ENCODE assay signal across 21 cellular contexts in the genomic region with DNA sequence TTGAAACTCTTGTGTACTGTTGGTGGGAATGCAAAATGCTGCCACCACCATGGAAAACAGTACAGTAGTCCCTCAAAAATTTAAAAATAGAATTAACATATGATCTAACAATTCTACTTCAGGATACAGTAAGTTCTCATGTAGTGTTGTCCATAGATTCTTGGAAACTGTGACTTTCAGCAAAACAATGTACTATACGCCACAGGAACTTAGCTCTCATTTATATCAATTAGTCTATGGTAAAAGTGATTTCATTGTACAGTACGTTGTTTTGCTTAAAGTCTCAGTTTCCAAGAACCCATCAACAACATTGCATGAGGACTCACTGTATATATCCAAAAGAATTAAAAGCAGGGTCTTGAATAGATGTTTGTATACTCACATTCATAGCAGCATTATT.
"Had no signal": no experiment of that assay in that cellular context is flagged by ENCODE, and none has a peak within 500 bp of the region (broad histone marks: within the 10 kb centered on the region; RNA-seq: fewer than 3 reads in every experiment).

No MANE protein-coding gene starts in this region.

- H3K4me3 ChIP-seq: dorsolateral prefrontal cortex, lung, neural progenitor cell, stomach, thyroid gland, vagina had no signal

- H3K4me1 ChIP-seq: neural progenitor cell, parathyroid adenoma, stomach, thyroid gland, vagina had no signal

- H3K9me3 ChIP-seq: thyroid gland had no signal

- H3K27ac ChIP-seq: dorsolateral prefrontal cortex, neural progenitor cell, parathyroid adenoma, stomach, thyroid gland, vagina had no signal

- H3K27me3 ChIP-seq: dorsolateral prefrontal cortex, neural progenitor cell, stomach, thyroid gland, vagina had no signal

- DNase-seq: cortex of kidney; dorsolateral prefrontal cortex; effector CD4-positive, alpha-beta T cell; hypothalamus; kidney; mesenchymal stem cell; midbrain; naive thymus-derived CD4-positive, alpha-beta T cell; stimulated activated CD4-positive, alpha-beta T cell treated with anti-CD3 and anti-CD28 coated beads, Interleukin-2, amount 100 ng/mL, for 24 hours; stimulated activated CD4-positive, alpha-beta T cell treated with anti-CD3 and anti-CD28 coated beads, Interleukin-4, amount 100 ng/mL, for 24 hours; stimulated activated naive CD4-positive, alpha-beta T cell treated with Interleukin-2 at 50 U/mL for 16 hours; stomach; thyroid gland had no signal

- ATAC-seq: esophagus mucosa; left lobe of liver; naive thymus-derived CD4-positive, alpha-beta T cell; sciatic nerve; stimulated activated effector memory CD8-positive, alpha-beta T cell treated with anti-CD3 and anti-CD28 coated beads, Interleukin-12 subunit alpha, Interleukin-12 subunit beta, amount 100 ng/mL, for 72 hours had no signal

- H3K36me3 ChIP-seq: neural progenitor cell, stomach, thyroid gland, vagina had no signal
